Comparison of ENCODE assay signal across 1 cellular context in genomic region chr7:30730996-30731395, GRCh38.
TF ChIP-seq lines count a peak whose summit lies in the region.

No MANE protein-coding gene starts in this region.

TF ChIP-seq in IMR-90, 13 proteins besides CTCF, POLR2A, EP300 and RAD21:
- TF ChIP-seq RFX5 (IDR thresholded peaks at IDR 0.05; ENCODE audit: low read depth, low read length) (no peak), CHD1 (IDR thresholded peaks at IDR 0.05; ENCODE audit: low read depth, low read length) (no peak), BHLHE40 (IDR thresholded peaks at IDR 0.05; ENCODE audit: low read depth, low read length) (no peak), RCOR1 (IDR thresholded peaks at IDR 0.05; ENCODE audit: insufficient replicate concordance, low read length) (no peak), FOS (IDR thresholded peaks at IDR 0.05; ENCODE audit: low read depth, low read length) (no peak), ELK1 (IDR thresholded peaks at IDR 0.05; ENCODE audit: borderline replicate concordance, low read depth, low read length) (no peak), MAZ (IDR thresholded peaks at IDR 0.05; ENCODE audit: borderline replicate concordance, low read depth, low read length) (no peak), NFE2L2 (IDR thresholded peaks at IDR 0.05; ENCODE audit: low read depth, low read length) (no peak), MAFK (IDR thresholded peaks at IDR 0.05; ENCODE audit: low read depth, low read length) (no peak), SMC3 (IDR thresholded peaks at IDR 0.05; ENCODE audit: low read depth, low read length) (no peak), CEBPB (IDR thresholded peaks at IDR 0.05; ENCODE audit: low read depth, low read length) (no peak)
- TF ChIP-seq, protein P1, sequence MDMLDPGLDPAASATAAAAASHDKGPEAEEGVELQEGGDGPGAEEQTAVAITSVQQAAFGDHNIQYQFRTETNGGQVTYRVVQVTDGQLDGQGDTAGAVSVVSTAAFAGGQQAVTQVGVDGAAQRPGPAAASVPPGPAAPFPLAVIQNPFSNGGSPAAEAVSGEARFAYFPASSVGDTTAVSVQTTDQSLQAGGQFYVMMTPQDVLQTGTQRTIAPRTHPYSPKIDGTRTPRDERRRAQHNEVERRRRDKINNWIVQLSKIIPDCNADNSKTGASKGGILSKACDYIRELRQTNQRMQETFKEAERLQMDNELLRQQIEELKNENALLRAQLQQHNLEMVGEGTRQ (IDR thresholded peaks at IDR 0.05; ENCODE audit: low read depth, low read length), result no peak
